In genomic region chr6:43842231-43842794, GRCh38 we compare ENCODE assay signal across 21 cellular contexts.
DNase-seq lines count a peak whose midpoint lies in the region; ATAC-seq and TF ChIP-seq lines count a peak whose summit lies in the region.
"Had no signal": no experiment of that assay in that cellular context is flagged by ENCODE, and none has a peak within 500 bp of the region (broad histone marks: within the 10 kb centered on the region; RNA-seq: fewer than 3 reads in every experiment).

No MANE protein-coding gene starts in this region.

- H3K36me3 ChIP-seq in MG63: no peaks in the 10 kb centered on the region
- no peaks in the 10 kb centered on the region for H3K36me3 ChIP-seq in mesenchymal stem cell (ENCODE audit: control insufficient read depth in 1 of 2, insufficient read depth in 2 of 2, low read depth in 1 of 2, low read length in 2 of 2)
- H3K36me3 ChIP-seq in spleen: no peaks in the 10 kb centered on the region
- H3K36me3 ChIP-seq in breast epithelium: no peaks in the 10 kb centered on the region
- no peaks in the 10 kb centered on the region for H3K36me3 ChIP-seq in heart right ventricle
- H3K36me3 ChIP-seq: right lobe of liver, suprapubic skin had no signal

- no peak overlapping the region for H2BK15ac ChIP-seq in mesenchymal stem cell (ENCODE audit: low read depth, poor library complexity, severe bottlenecking)

- 85% methylated on average over 10 of the region's 10 CpGs for WGBS in mesenchymal stem cell
- WGBS in spleen, 5 donors: 70 to 87% (median 76%) methylated on average over 10 of the region's 10 CpGs
- WGBS in heart right ventricle, 2 donors: 79 to 87% methylated on average over 10 of the region's 10 CpGs

- H3K9ac ChIP-seq in mesenchymal stem cell (ENCODE audit: low read length): no peak overlapping the region
- H3K9ac ChIP-seq: parathyroid adenoma had no signal

- H3K27me3 ChIP-seq in MG63 (no peaks in the 10 kb centered on the region), mesenchymal stem cell (ENCODE audit: control insufficient read depth in 1 of 2, insufficient read depth in 1 of 2, low read length in 2 of 2) (peaks cover 0 to 30% of the 10 kb centered on the region in 2 experiments), spleen (replicated peaks in 1 of 7) (peaks cover 0 to 7% (median 0%) of the 10 kb centered on the region in 7 donors), breast epithelium (no peaks in the 10 kb centered on the region), heart right ventricle (no peaks in the 10 kb centered on the region)
- H3K27me3 ChIP-seq: dorsolateral prefrontal cortex, right lobe of liver, suprapubic skin had no signal

- TF ChIP-seq CTCF in astrocyte of the spinal cord (IDR thresholded peaks at IDR 0.05; ENCODE audit: low read depth, low read length) (no peak), spleen (IDR thresholded peaks at IDR 0.05 in 8 of 11, conservative IDR thresholded peaks at IDR 0.05 in 3 of 11) (no peak), breast epithelium (IDR thresholded peaks at IDR 0.05) (no peak), heart right ventricle (IDR thresholded peaks at IDR 0.05) (no peak)

- H3K23ac ChIP-seq in mesenchymal stem cell (ENCODE audit: low read length in 2 of 2): no peak overlapping the region

- H3K9me3 ChIP-seq in MG63: no peaks in the 10 kb centered on the region
- H3K9me3 ChIP-seq in mesenchymal stem cell (ENCODE audit: control insufficient read depth, low read length): no peaks in the 10 kb centered on the region
- H3K9me3 ChIP-seq in spleen: no peaks in the 10 kb centered on the region
- H3K9me3 ChIP-seq in breast epithelium: no peaks in the 10 kb centered on the region
- H3K9me3 ChIP-seq in heart right ventricle: no peaks in the 10 kb centered on the region
- H3K9me3 ChIP-seq: right lobe of liver, suprapubic skin had no signal

- no peaks in the 10 kb centered on the region for H3K79me1 ChIP-seq in mesenchymal stem cell (replicated peaks; ENCODE audit: low read length, poor library complexity, severe bottlenecking)

- peak overlapping the region in 1 of 2 experiments; percentile 1 for H2BK12ac ChIP-seq in mesenchymal stem cell (ENCODE audit: low read length in 2 of 2)

- no peak overlapping the region for H4K8ac ChIP-seq in mesenchymal stem cell (ENCODE audit: low read length)

- H3K4me3 ChIP-seq in MG63 (no peak overlapping the region), astrocyte of the spinal cord (ENCODE audit: low read depth, low read length) (no peak overlapping the region), mesenchymal stem cell (ENCODE audit: insufficient read depth in 1 of 2, low read depth in 1 of 2, low read length in 2 of 2) (no peak overlapping the region), spleen (no peak overlapping the region), breast epithelium (no peak overlapping the region), heart right ventricle (no peak overlapping the region)
- H3K4me3 ChIP-seq: dorsolateral prefrontal cortex, right lobe of liver, suprapubic skin had no signal

- no peak for ATAC-seq in heart right ventricle
- ATAC-seq: left lobe of liver, Right ventricle myocardium inferior had no signal

- H3K4ac ChIP-seq in mesenchymal stem cell (ENCODE audit: low read depth in 1 of 2, low read length in 2 of 2): no peak overlapping the region

- peak overlapping the region; percentile 57 for H2AK5ac ChIP-seq in mesenchymal stem cell (ENCODE audit: low read length, severe bottlenecking)

- intact Hi-C loops in spleen (cut with DNase I; ENCODE audit: low total_unique reads): no loop called here
- intact Hi-C loops in breast epithelium (cut with DNase I; ENCODE audit: low total_unique reads): no loop called here
- intact Hi-C loops in heart right ventricle (cut with DNase I): loop anchor here in 2 of 10 donors (5.0 to 10.0 kb wide), 2 partner anchors 110 to 222 kb away; no protein-coding TSS in a partner anchor

- no peak overlapping the region for H3K4me2 ChIP-seq in mesenchymal stem cell (ENCODE audit: low read length, poor library complexity, severe bottlenecking)

- in situ Hi-C loops in astrocyte of the spinal cord (cut with HindIII; ENCODE audit: low sequenced_read_pairs): no loop called here

- H2BK120ac ChIP-seq in mesenchymal stem cell (ENCODE audit: low read depth, low read length): no peak overlapping the region

- H3K18ac ChIP-seq in mesenchymal stem cell (ENCODE audit: low read depth in 1 of 2, low read length in 2 of 2): peak overlapping the region in 1 of 2 experiments; percentile 49

- no peak overlapping the region for H3K14ac ChIP-seq in mesenchymal stem cell (ENCODE audit: low read length in 2 of 2)

- no peak for TF ChIP-seq POLR2A in spleen (IDR thresholded peaks at IDR 0.05)
- TF ChIP-seq POLR2A in breast epithelium (IDR thresholded peaks at IDR 0.05): no peak

- no peak overlapping the region for H2BK5ac ChIP-seq in mesenchymal stem cell (ENCODE audit: low read depth, low read length, poor library complexity, severe bottlenecking)

- no peak overlapping the region for H4K91ac ChIP-seq in mesenchymal stem cell (ENCODE audit: low read length)

- H3K27ac ChIP-seq in mesenchymal stem cell (ENCODE audit: low read length, poor library complexity, severe bottlenecking) (no peak overlapping the region), spleen (no peak overlapping the region), breast epithelium (no peak overlapping the region), heart right ventricle (no peak overlapping the region)
- H3K27ac ChIP-seq: dorsolateral prefrontal cortex, parathyroid adenoma, right lobe of liver, suprapubic skin had no signal

- peak; percentile 45 for DNase-seq in EH (ENCODE audit: low read depth)
- DNase-seq in MG63: peak; percentile 80
- peak; percentile 52 for DNase-seq in astrocyte of the spinal cord (ENCODE audit: low read depth, low spot score)
- no peak for DNase-seq in mesenchymal stem cell
- no peak for DNase-seq in spleen
- no peak for DNase-seq in breast epithelium (ENCODE audit: low spot score in 2 of 2)
- no peak for DNase-seq in NCI-H345 treated with DMSO at 0.1 percent for 48 hours (lab: John Stamatoyannopoulos, UW; ENCODE audit: unreplicated experiment)
- DNase-seq in heart right ventricle: no peak
- DNase-seq: activated CD4-positive, alpha-beta T cell treated with anti-CD3 and anti-CD28 coated beads, Interleukin-2, amount 10 ng/mL, durations not matched to agents 24 days and 14 days; activated naive CD8-positive, alpha-beta T cell treated with anti-CD3 and anti-CD28 coated beads, Interleukin-2, amount 10 ng/mL, durations not matched to agents 7 days and 5 days; caudate nucleus; CD4-positive, alpha-beta T cell; DMS 273 treated with DMSO at 0.1 percent for 48 hours; dorsolateral prefrontal cortex; NCI-H1436; NCI-H526; right lobe of liver had no signal

- peaks cover 14% of the 10 kb centered on the region for H3K4me1 ChIP-seq in mesenchymal stem cell (ENCODE audit: control insufficient read depth, insufficient read depth, low read depth, low read length)
- peaks cover 0 to 13% (median 6%) of the 10 kb centered on the region in 6 donors for H3K4me1 ChIP-seq in spleen
- no peaks in the 10 kb centered on the region for H3K4me1 ChIP-seq in breast epithelium
- peaks cover 0 to 16% (median 10%) of the 10 kb centered on the region in 9 donors for H3K4me1 ChIP-seq in heart right ventricle
- H3K4me1 ChIP-seq: suprapubic skin had no signal

- H2AFZ ChIP-seq in mesenchymal stem cell (ENCODE audit: low read depth, low read length): no peak overlapping the region
- H2AFZ ChIP-seq: parathyroid adenoma had no signal

Comparison
In these comparisons a context has a peak if more than half of its experiments do, and no peak if none do; other contexts are left out.
1. DNase-seq: peak in EH (single experiment), MG63 (single experiment) and astrocyte of the spinal cord (single experiment); none in mesenchymal stem cell (single experiment), spleen (single experiment), breast epithelium (0 of 2), NCI-H345 treated with DMSO at 0.1 percent for 48 hours (single experiment) and heart right ventricle (0 of 2).